19 cellular contexts compared by ENCODE assay signal in genomic region chr15:45091581-45091980, GRCh38. TPM values are rescaled to one million over a fixed set of nuclear protein-coding genes. Genes with fewer than 3 reads are reported as not detected.
A peak's percentile ranks its signal among the peaks of the same experiment; 100 is the strongest.
DNase-seq lines count a peak whose midpoint lies in the region; ATAC-seq, FAIRE-seq and TF ChIP-seq lines count a peak whose summit lies in the region.
"Had no signal": no experiment of that assay in that cellular context is flagged by ENCODE, and none has a peak within 500 bp of the region (broad histone marks: within the 10 kb centered on the region; RNA-seq: fewer than 3 reads in every experiment).

No MANE protein-coding gene starts in this region.

- H3K9ac ChIP-seq in GM23248 = no peak overlapping the region

- H3F3A ChIP-seq in GM23248 (ENCODE audit: insufficient read depth) = no peaks in the 10 kb centered on the region

- no peak overlapping the region for H2AFZ ChIP-seq in GM23248

- in situ Hi-C loops in GM23248 (cut with MboI) = no loop called here
- in situ Hi-C loops in gastrocnemius medialis (cut with MboI; ENCODE audit: low sequenced_read_pairs in 4 of 4) = no loop called here

- peak overlapping the region; percentile 37 for H3K4me2 ChIP-seq in GM23248 (ENCODE audit: unreplicated experiment)

- peak; percentile 49 for DNase-seq in GM23248
- peak in 1 of 3 donors; percentile 39 for DNase-seq in right cardiac atrium
- peak in 1 of 2 donors; percentile 55 for DNase-seq in gastrocnemius medialis
- no peak for DNase-seq in activated CD4-positive, alpha-beta T cell treated with anti-CD3 and anti-CD28 coated beads, Interleukin-2, amount 50 U/mL, for 1 hour
- no peak for DNase-seq in HTR-8/SVneo (ENCODE audit: insufficient read length, low spot score)
- DNase-seq: C1 segment of cervical spinal cord, DMS153, MM.1S, NCI-H1105 treated with DMSO at 0.1 percent for 48 hours, NCI-H187 treated with DMSO at 0.1 percent for 48 hours, NCI-H2171, NCI-H446 treated with DMSO at 0.1 percent for 48 hours, NCI-H748 treated with DMSO at 0.1 percent for 48 hours, SIG-M5 had no signal

- intact Hi-C loops in right cardiac atrium (cut with DNase I) (no loop called here), gastrocnemius medialis (cut with DNase I; ENCODE audit: low total_unique reads) (no loop called here)

- H3K9me2 ChIP-seq in GM23248 (ENCODE audit: insufficient read depth) = no peaks in the 10 kb centered on the region

- H3K36me3 ChIP-seq in GM23248 (ENCODE audit: low read depth) (no peaks in the 10 kb centered on the region), gastrocnemius medialis (no peaks in the 10 kb centered on the region)

- FAIRE-seq in HTR-8/SVneo (lab: Jason Lieb, UNC) = no peak

- no peaks in the 10 kb centered on the region for H3K79me2 ChIP-seq in GM23248 (ENCODE audit: insufficient read depth)

- no peak for TF ChIP-seq CTCF in gastrocnemius medialis (IDR thresholded peaks at IDR 0.05 in 4 of 5, conservative IDR thresholded peaks at IDR 0.05 in 1 of 5)

- H3K9me3 ChIP-seq in GM23248 (ENCODE audit: low read depth) = no peaks in the 10 kb centered on the region
- no peaks in the 10 kb centered on the region for H3K9me3 ChIP-seq in right cardiac atrium (ENCODE audit: control insufficient read depth, low read length)
- H3K9me3 ChIP-seq in gastrocnemius medialis = no peaks in the 10 kb centered on the region

- WGBS in GM23248 (ENCODE audit: low coverage in 1 of 2, low lambda C conversion rate in 2 of 2, missing lambda C conversion rate in 2 of 2), 2 experiments = 0 to 2% methylated on average over 2 of the region's 2 CpGs
- WGBS in right cardiac atrium = 66% methylated on average over 2 of the region's 2 CpGs

- H3K27ac ChIP-seq in GM23248 (peak overlapping the region; percentile 45; the same call in 1 of the 2 replicates), right cardiac atrium (ENCODE audit: low read length) (no peak overlapping the region), gastrocnemius medialis (no peak overlapping the region)
- H3K27ac ChIP-seq: HL-60 had no signal

- ATAC-seq in esophagus mucosa = peak; percentile 49
- ATAC-seq in right cardiac atrium = peak; percentile 70 to 79
- peak; percentile 39 to 76 for ATAC-seq in gastrocnemius medialis
- ATAC-seq in HG02610 (IDR thresholded peaks at IDR 0.05; ENCODE audit: unreplicated experiment) = no peak
- ATAC-seq in GM18867 (IDR thresholded peaks at IDR 0.05; ENCODE audit: unreplicated experiment) = no peak
- ATAC-seq: HCT116 had no signal

- H4K20me1 ChIP-seq in GM23248 (ENCODE audit: insufficient read depth) = no peaks in the 10 kb centered on the region

- TF ChIP-seq POLR2A in gastrocnemius medialis (IDR thresholded peaks at IDR 0.05) = no peak

- H3K4me1 ChIP-seq in GM23248 (ENCODE audit: insufficient read depth) (no peaks in the 10 kb centered on the region), right cardiac atrium (ENCODE audit: control insufficient read depth, insufficient read depth, low read length) (no peaks in the 10 kb centered on the region), gastrocnemius medialis (no peaks in the 10 kb centered on the region)

- H3K27me3 ChIP-seq in GM23248 (replicated peaks; ENCODE audit: insufficient read depth) (peaks cover 21% of the 10 kb centered on the region), right cardiac atrium (ENCODE audit: control insufficient read depth, insufficient read depth) (no peaks in the 10 kb centered on the region), gastrocnemius medialis (peaks cover 0 to 6% (median 0%) of the 10 kb centered on the region in 3 donors)

- no peak overlapping the region for H3K4me3 ChIP-seq in GM23248
- H3K4me3 ChIP-seq in right cardiac atrium (ENCODE audit: low read length) = no peak overlapping the region
- no peak overlapping the region for H3K4me3 ChIP-seq in gastrocnemius medialis

RNA-seq across cellular contexts. Expression of gene DUOX2, which starts 22.4 kb away (rescaled TPM):
- total RNA-seq in GM23248 (2014; rRNA removed; shearing (Covaris generic)) = not detected in 2 replicates
- polyA plus RNA-seq in GM23248 (2016; fragmentation: Nextera tagmentation; extraction: Ambion mirVana) = 0.03 TPM in 2 replicates
- 29.3 TPM for total RNA-seq in esophagus mucosa
- total RNA-seq in right cardiac atrium = under 1 TPM; 0.39 to 0.63 (median 0.43) TPM
- 0.41 TPM for polyA plus RNA-seq in right cardiac atrium
- total RNA-seq in gastrocnemius medialis = not detected

RNA-seq across cellular contexts. Expression of gene DUOXA2, which starts 22.5 kb away (rescaled TPM):
- total RNA-seq in GM23248 (2014; rRNA removed; shearing (Covaris generic)) = not detected in 2 replicates
- polyA plus RNA-seq in GM23248 (2016; fragmentation: Nextera tagmentation; extraction: Ambion mirVana) = not detected in 2 replicates
- 10.4 TPM for total RNA-seq in esophagus mucosa
- total RNA-seq in right cardiac atrium = not detected
- 0.05 TPM for polyA plus RNA-seq in right cardiac atrium
- total RNA-seq in gastrocnemius medialis = not detected

RNA-seq across cellular contexts. Expression of gene DUOXA1, which starts 38.1 kb away (rescaled TPM):
- 2.4 TPM in 1 of 2 replicates, not detected in the other for total RNA-seq in GM23248 (2014; rRNA removed; shearing (Covaris generic))
- polyA plus RNA-seq in GM23248 (2016; fragmentation: Nextera tagmentation; extraction: Ambion mirVana) (0.48 and 0.61 TPM in 2 replicates), right cardiac atrium (1.2 TPM)
- total RNA-seq in esophagus mucosa (131 TPM), right cardiac atrium (1 to 10 TPM in 3 of 4 donors, under 1 TPM in 1; 0.72 to 2.1 (median 1.7) TPM), gastrocnemius medialis (not detected)

RNA-seq across cellular contexts. Expression of gene DUOX1, which starts 38.2 kb away (rescaled TPM):
- total RNA-seq in GM23248 (2014; rRNA removed; shearing (Covaris generic)) = 0.32 and 0.89 TPM in 2 replicates
- polyA plus RNA-seq in GM23248 (2016; fragmentation: Nextera tagmentation; extraction: Ambion mirVana) (1.5 and 1.8 TPM in 2 replicates), right cardiac atrium (2.0 TPM)
- total RNA-seq in esophagus mucosa (114 TPM), right cardiac atrium (1 to 10 TPM; 1.9 to 6.1 (median 3.6) TPM), gastrocnemius medialis (under 1 TPM in 3 of 4 donors, not detected in 1; 0.07 to 0.56 (median 0.13) TPM)

Comparison
In these comparisons a context has a peak if more than half of its experiments do, and no peak if none do; other contexts are left out.
1. ATAC-seq: peak in esophagus mucosa (single experiment), right cardiac atrium (2 of 2) and gastrocnemius medialis (2 of 2); none in HG02610 (single experiment) and GM18867 (single experiment).
2. RNA of gene DUOX2, which starts 22.4 kb away (total RNA-seq): 29.3 TPM in esophagus mucosa (single experiment); 0.39 to 0.63 TPM in right cardiac atrium, not detected in gastrocnemius medialis and not detected in GM23248; every median in the first group is over 10 times any median in the second.
3. RNA of gene DUOXA2, which starts 22.5 kb away (total RNA-seq): 10.4 TPM in esophagus mucosa (single experiment); not detected in GM23248, not detected in right cardiac atrium and not detected in gastrocnemius medialis; every median in the first group is over 10 times any median in the second.
4. RNA of gene DUOXA1, which starts 38.1 kb away (total RNA-seq): 131 TPM in esophagus mucosa (single experiment); 2.4 TPM in GM23248, 0.72 to 2.1 TPM in right cardiac atrium and not detected in gastrocnemius medialis; every median in the first group is over 10 times any median in the second.